ENCODE assay signal across 8 cellular contexts in genomic region chr12:2796187-2796663, GRCh38. TPM values are rescaled to one million over a fixed set of nuclear protein-coding genes. Genes with fewer than 3 reads are reported as not detected.
DNase-seq lines count a peak whose midpoint lies in the region; ATAC-seq and TF ChIP-seq lines count a peak whose summit lies in the region.

No MANE protein-coding gene starts in this region.

- peaks cover 54% of the 10 kb centered on the region for H3K36me3 ChIP-seq in MG63
- H3K36me3 ChIP-seq in mucosa of rectum (ENCODE audit: control insufficient read depth in 2 of 2, insufficient read depth in 2 of 2, low read length in 2 of 2), result peaks cover 38 to 43% of the 10 kb centered on the region in 2 donors

- peak; percentile 5 for TF ChIP-seq CTCF in GM10248 (IDR thresholded peaks at IDR 0.05; ENCODE audit: control extremely low read depth, extremely low read depth, low read depth, missing control alignments)
- TF ChIP-seq CTCF in chondrocyte (IDR thresholded peaks at IDR 0.05), result peak; percentile 43

- H3K4me1 ChIP-seq in mucosa of rectum (ENCODE audit: control insufficient read depth in 2 of 2, insufficient read depth in 2 of 2, low read length in 2 of 2), result peaks cover 16 to 18% of the 10 kb centered on the region in 2 donors

- peak overlapping the region; percentile 69 for H3K27ac Mint-ChIP-seq in chondrocyte (ENCODE audit: unreplicated experiment)

- H3K27me3 Mint-ChIP-seq in chondrocyte (ENCODE audit: low read depth), result no peaks in the 10 kb centered on the region

- POLR2A ChIA-PET in GM10248 (lab: Yijun Ruan, JAX), result interaction anchor here (0.6 to 1.0 kb wide), 2 partner anchors 12 to 81 kb away, joined by 3 to 6 read pairs; partner anchors contain the start of genes FOXM1 and RHNO1

- DNase-seq in GM10248 (ENCODE audit: extremely low spot score), result no peak
- no peak for DNase-seq in MG63
- DNase-seq in chondrocyte (ENCODE audit: low spot score), result no peak
- DNase-seq in NCI-H510A treated with DMSO at 0.1 percent for 48 hours (lab: John Stamatoyannopoulos, UW), result no peak

- CTCF ChIA-PET in GM10248 (lab: Yijun Ruan, JAX), result interaction anchor here (1.0 to 2.6 kb wide), 4 partner anchors 12 to 779 kb away, joined by 3 to 16 read pairs (median 5); no protein-coding TSS in a partner anchor

- peak overlapping the region; percentile 87 for H3K4me3 Mint-ChIP-seq in chondrocyte (ENCODE audit: unreplicated experiment)

- no peaks in the 10 kb centered on the region for H3K9me3 Mint-ChIP-seq in chondrocyte (ENCODE audit: low read depth)

- no peaks in the 10 kb centered on the region for H3K9me3 ChIP-seq in MG63
- no peaks in the 10 kb centered on the region for H3K9me3 ChIP-seq in mucosa of rectum (ENCODE audit: control insufficient read depth in 2 of 2, low read length in 2 of 2)

- ATAC-seq in HG03135 (IDR thresholded peaks at IDR 0.05; ENCODE audit: unreplicated experiment) (no peak), GM21717 (IDR thresholded peaks at IDR 0.05; ENCODE audit: unreplicated experiment) (no peak), HG03521 (IDR thresholded peaks at IDR 0.05; ENCODE audit: unreplicated experiment) (no peak)

- H3K27ac ChIP-seq in mucosa of rectum (ENCODE audit: low read depth in 2 of 2, low read length in 2 of 2), result peak overlapping the region; percentile 2 to 68

- peaks cover 27% of the 10 kb centered on the region for H3K36me3 Mint-ChIP-seq in chondrocyte (ENCODE audit: low read depth)

- H3K27me3 ChIP-seq in MG63 (no peaks in the 10 kb centered on the region), mucosa of rectum (ENCODE audit: control insufficient read depth in 2 of 2, insufficient read depth in 2 of 2, low read length in 2 of 2) (no peaks in the 10 kb centered on the region)

- H3K4me3 ChIP-seq in MG63, result peak overlapping the region; percentile 66
- H3K4me3 ChIP-seq in mucosa of rectum (ENCODE audit: low read length in 2 of 2), result peak overlapping the region; percentile 68 to 91

- H3K9ac ChIP-seq in mucosa of rectum (ENCODE audit: low read depth in 1 of 2, low read length in 2 of 2), result peak overlapping the region; percentile 81 to 85

- peaks cover 16% of the 10 kb centered on the region for H3K4me1 Mint-ChIP-seq in chondrocyte (ENCODE audit: low read depth)

RNA-seq across cellular contexts. Expression of gene FKBP4, which starts 1.5 kb away (rescaled TPM):
- total RNA-seq in MG63 (2014; rRNA removed; shearing (Covaris generic); ENCODE audit: low replicate concordance), result 94.6 and 105 TPM in 2 replicates
- total RNA-seq in chondrocyte, result 47.5 to 56.9 TPM (median 56.2 TPM) in 3 replicates

RNA-seq across cellular contexts. Expression of gene ITFG2, which starts 16.2 kb away (rescaled TPM):
- total RNA-seq in MG63 (2014; rRNA removed; shearing (Covaris generic); ENCODE audit: low replicate concordance), result 12.5 and 14.6 TPM in 2 replicates
- total RNA-seq in chondrocyte, result 17.9 to 27.4 TPM (median 24.0 TPM) in 3 replicates

RNA-seq across cellular contexts. Expression of gene NRIP2, which starts 38.6 kb away (rescaled TPM):
- total RNA-seq in MG63 (2014; rRNA removed; shearing (Covaris generic); ENCODE audit: low replicate concordance), result not detected in 2 replicates
- total RNA-seq in chondrocyte, result 0.25 to 0.92 TPM in 2 of 3 replicates, not detected in the other
